ENCODE assay signal across 8 cellular contexts in genomic region chr3:39052613-39053012, GRCh38. TPM values are rescaled to one million over a fixed set of nuclear protein-coding genes. Genes with fewer than 3 reads are reported as not detected.
A peak's percentile ranks its signal among the peaks of the same experiment; 100 is the strongest.
DNase-seq lines count a peak whose midpoint lies in the region; ATAC-seq and TF ChIP-seq lines count a peak whose summit lies in the region.

No MANE protein-coding gene starts in this region.

- H3K9me3 ChIP-seq in RWPE2 (ENCODE audit: severe bottlenecking) (no peaks in the 10 kb centered on the region), esophagus squamous epithelium (no peaks in the 10 kb centered on the region)

- H3K4me3 ChIP-seq in GM12865 (ENCODE audit: low read depth, low read length), result peak overlapping the region; percentile 83
- peak overlapping the region; percentile 72 for H3K4me3 ChIP-seq in RWPE2 (ENCODE audit: severe bottlenecking)
- peak overlapping the region; percentile 77 to 99 (median 92) for H3K4me3 ChIP-seq in esophagus squamous epithelium

- POLR2A ChIA-PET in HEK293T (lab: Yijun Ruan, JAX), result no interaction called here

- no peak for DNase-seq in GM12865 (ENCODE audit: low read depth)
- no peak for DNase-seq in RWPE2 (ENCODE audit: low spot score)
- DNase-seq in esophagus squamous epithelium (lab: John Stamatoyannopoulos, UW), result no peak
- DNase-seq in renal cortical epithelial cell (ENCODE audit: low read depth), result peak; percentile 8
- DNase-seq in HEK293T (ENCODE audit: extremely low spot score), result no peak
- no peak for DNase-seq in NCI-H524 treated with DMSO at 0.1 percent for 48 hours (lab: John Stamatoyannopoulos, UW)

- no peaks in the 10 kb centered on the region for H3K27me3 ChIP-seq in RWPE2 (ENCODE audit: insufficient read depth, poor library complexity, severe bottlenecking)
- no peaks in the 10 kb centered on the region for H3K27me3 ChIP-seq in esophagus squamous epithelium

- intact Hi-C loops in esophagus squamous epithelium (cut with DNase I), result no loop called here

- H3K4me1 ChIP-seq in RWPE2 (ENCODE audit: insufficient read depth, poor library complexity, severe bottlenecking), result no peaks in the 10 kb centered on the region
- H3K4me1 ChIP-seq in esophagus squamous epithelium, result peaks cover 4 to 39% (median 8%) of the 10 kb centered on the region in 3 donors

- TF ChIP-seq CTCF in GM12865 (IDR thresholded peaks at IDR 0.05; ENCODE audit: insufficient read depth, low read depth, low read length, missing control alignments), result no peak
- no peak for TF ChIP-seq CTCF in RWPE2 (IDR thresholded peaks at IDR 0.05; ENCODE audit: poor library complexity, severe bottlenecking)
- TF ChIP-seq CTCF in esophagus squamous epithelium (IDR thresholded peaks at IDR 0.05), result no peak

- 2 to 4% methylated on average over 11 to 12 of the region's 12 CpGs for WGBS in esophagus squamous epithelium, 2 donors

- H3K36me3 ChIP-seq in RWPE2 (ENCODE audit: low read depth) (no peaks in the 10 kb centered on the region), esophagus squamous epithelium (no peaks in the 10 kb centered on the region)

- CTCF ChIA-PET in HEK293T (lab: Yijun Ruan, JAX), result no interaction called here

- ATAC-seq in RWPE2 (ENCODE audit: low read depth), result no peak
- no peak for ATAC-seq in HG02852 (IDR thresholded peaks at IDR 0.05; ENCODE audit: unreplicated experiment)
- no peak for ATAC-seq in GM21447 (IDR thresholded peaks at IDR 0.05; ENCODE audit: unreplicated experiment)

- no peak overlapping the region for H3K27ac ChIP-seq in RWPE2 (ENCODE audit: poor library complexity, severe bottlenecking)
- peak overlapping the region; percentile 88 to 95 (median 94) for H3K27ac ChIP-seq in esophagus squamous epithelium

- no peak for TF ChIP-seq POLR2A in esophagus squamous epithelium (IDR thresholded peaks at IDR 0.05)

TF ChIP-seq in HEK293T, 16 proteins besides CTCF, POLR2A, EP300 and RAD21:
- TF ChIP-seq SP1 (IDR thresholded peaks at IDR 0.05), result no peak
- TF ChIP-seq HDGF (IDR thresholded peaks at IDR 0.05; ENCODE audit: borderline replicate concordance), result no peak

RNA-seq across cellular contexts. Expression of gene WDR48, which starts 0.8 kb away (rescaled TPM):
- 10 to 100 TPM in 3 of 4 donors, 1 to 10 TPM in 1; 9.7 to 25.9 (median 19.4) TPM for total RNA-seq in esophagus squamous epithelium
- 35.4 and 71.4 TPM in 2 replicates for total RNA-seq in renal cortical epithelial cell

RNA-seq across cellular contexts. Expression of gene SCN11A, which starts 0.9 kb away (rescaled TPM):
- under 1 TPM in 2 of 4 donors, not detected in 2; under 0.01 to 0.04 TPM for total RNA-seq in esophagus squamous epithelium
- total RNA-seq in renal cortical epithelial cell, result under 0.01 and 0.15 TPM in 2 replicates

RNA-seq across cellular contexts. Expression of gene GORASP1, which starts 54.8 kb away (rescaled TPM):
- total RNA-seq in esophagus squamous epithelium, result 100 to 1,000 TPM in 1 of 4 donors, 10 to 100 TPM in 3; 26.4 to 102 (median 43.8) TPM
- total RNA-seq in renal cortical epithelial cell, result 31.8 and 35.8 TPM in 2 replicates

RNA-seq across cellular contexts. Expression of gene TTC21A, which starts 54.9 kb away (rescaled TPM):
- total RNA-seq in esophagus squamous epithelium, result 1 to 10 TPM; 1.6 to 2.9 (median 2.5) TPM
- 2.1 and 4.7 TPM in 2 replicates for total RNA-seq in renal cortical epithelial cell
